In the genomic region with DNA sequence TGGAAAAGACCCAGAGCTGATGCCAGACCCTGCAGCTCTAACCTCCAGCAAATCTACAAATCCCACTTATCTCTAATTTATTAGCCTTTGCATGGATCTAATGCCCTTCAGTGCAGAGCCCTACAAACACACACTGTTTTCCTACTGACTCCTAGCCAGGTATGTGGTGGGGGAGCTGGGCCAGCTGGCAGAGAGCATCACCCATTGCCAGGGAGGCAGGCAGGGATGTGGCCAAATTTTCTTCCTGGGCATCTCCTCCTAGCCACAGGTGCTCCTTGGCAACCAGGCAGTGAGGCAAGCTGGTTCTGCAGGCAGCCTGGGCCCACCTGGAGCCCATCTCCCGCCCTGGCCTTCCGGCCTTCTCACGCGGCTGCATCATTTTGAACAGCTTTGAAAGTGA, we compare ENCODE assay signal across 28 cellular contexts. TPM values are rescaled to one million over a fixed set of nuclear protein-coding genes. Genes with fewer than 3 reads are reported as not detected.
"Had no signal": no experiment of that assay in that cellular context is flagged by ENCODE, and none has a peak within 500 bp of the region (broad histone marks: within the 10 kb centered on the region; RNA-seq: fewer than 3 reads in every experiment).

No MANE protein-coding gene starts in this region.

- H3K36me3 ChIP-seq: left lung, lower lobe of right lung, pancreas, prostate gland, sigmoid colon, suprapubic skin, thoracic aorta, uterus had no signal

- DNase-seq: hippocampal formation; kidney glomerular epithelial cell; left cardiac atrium; left lung; lower lobe of right lung; mammary epithelial cell; mesenchymal stem cell; naive thymus-derived CD8-positive, alpha-beta T cell; nucleus accumbens; pancreas; retina; right cardiac atrium; sigmoid colon; small intestine; stimulated activated CD4-positive, alpha-beta T cell treated with anti-CD3 and anti-CD28 coated beads, Interleukin-1b, Interleukin-23, amount 100 ng/mL, for 48 hours; stimulated activated CD4-positive, alpha-beta T cell treated with anti-CD3 and anti-CD28 coated beads, Interleukin-4, amount 100 ng/mL, for 1 hour; stimulated activated naive CD4-positive, alpha-beta T cell; tibial artery; trophoblast cell; uterus had no signal

- H3K4me3 ChIP-seq: left lung, lower lobe of right lung, pancreas, prostate gland, sigmoid colon, suprapubic skin, thoracic aorta, tibial artery, uterus had no signal

- H3K36me3 Mint-ChIP-seq: naive thymus-derived CD8-positive, alpha-beta T cell had no signal

- H3K27ac Mint-ChIP-seq: naive thymus-derived CD8-positive, alpha-beta T cell; nephron; stimulated activated naive CD8-positive, alpha-beta T cell treated with anti-CD3 and anti-CD28 coated beads, Interleukin-15, Interleukin-2, amounts not matched to agents 100 ng/mL and 50 ng/mL, for 24 hours had no signal

- ATAC-seq: left cardiac atrium; left lung; lower lobe of right lung; naive thymus-derived CD8-positive, alpha-beta T cell; pancreas; right cardiac atrium had no signal

- H3K9me3 Mint-ChIP-seq: naive thymus-derived CD8-positive, alpha-beta T cell; nephron; neural crest cell; stimulated activated naive CD8-positive, alpha-beta T cell treated with anti-CD3 and anti-CD28 coated beads, Interleukin-15, Interleukin-2, amounts not matched to agents 100 ng/mL and 50 ng/mL, for 24 hours had no signal

- H3K27me3 ChIP-seq: pancreas, sigmoid colon, suprapubic skin, uterus had no signal

- FAIRE-seq: keratinocyte, pancreas, small intestine had no signal

- H3K4me1 ChIP-seq: left lung, lower lobe of right lung, pancreas, prostate gland, sigmoid colon, tibial artery, uterus had no signal

- H3K27ac ChIP-seq: left lung, lower lobe of right lung, pancreas, prostate gland, sigmoid colon, suprapubic skin, thoracic aorta, tibial artery, uterus had no signal

- H3K9me3 ChIP-seq: left lung, lower lobe of right lung, pancreas, prostate gland, sigmoid colon, suprapubic skin, thoracic aorta, tibial artery, uterus had no signal

RNA-seq across cellular contexts. Expression of gene EMX2, which starts 55.9 kb away (rescaled TPM):
- total RNA-seq: left lung; liver; lower lobe of right lung; mammary epithelial cell; naive thymus-derived CD8-positive, alpha-beta T cell; thoracic aorta had no signal
- polyA plus RNA-seq: liver; mammary epithelial cell; naive thymus-derived CD8-positive, alpha-beta T cell; sigmoid colon had no signal
